In the genomic region with DNA sequence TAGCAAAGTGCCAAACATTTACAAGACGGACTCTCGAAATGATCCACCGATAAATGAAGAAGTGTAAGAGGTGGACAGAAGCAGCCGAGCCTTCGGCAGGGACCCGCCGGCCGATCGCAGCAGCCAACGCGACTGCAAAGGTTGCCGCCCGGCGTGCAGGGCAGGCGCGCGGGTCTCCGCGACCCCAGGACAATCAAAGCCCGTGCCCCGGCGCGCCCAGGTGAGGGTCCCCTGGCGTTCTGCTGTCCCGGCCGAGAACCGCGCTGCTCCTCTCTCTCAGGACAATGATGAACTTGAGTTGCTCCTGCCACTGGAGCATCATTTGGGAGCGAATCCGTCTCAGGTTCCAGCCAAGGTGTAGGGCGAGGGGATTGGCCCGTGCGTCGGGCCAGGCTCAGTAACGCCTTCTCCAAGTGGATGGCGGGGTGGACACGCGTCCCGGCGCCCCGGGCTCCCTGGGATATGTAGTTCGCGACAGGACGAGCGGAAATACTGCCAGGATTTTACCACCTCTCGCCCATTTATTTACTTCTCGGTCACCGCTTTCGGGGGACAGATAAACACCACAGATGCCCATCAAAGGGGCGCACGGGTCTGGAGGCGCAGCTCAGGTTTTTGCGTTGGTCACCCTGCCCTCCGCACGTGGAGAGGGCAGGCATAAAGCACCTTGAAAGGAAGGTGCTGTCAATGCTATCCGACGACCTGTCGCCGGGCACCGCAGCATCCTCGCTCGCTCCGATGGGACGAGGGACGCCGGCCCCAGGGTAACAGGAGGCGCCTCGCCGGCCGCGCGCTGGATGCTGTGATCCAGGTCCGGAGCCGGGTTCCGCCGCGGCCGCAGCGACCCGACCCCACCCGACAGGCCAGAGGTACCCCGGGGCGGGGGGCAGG, we compare ENCODE assay signal across 8 cellular contexts. TPM values are rescaled to one million over a fixed set of nuclear protein-coding genes. Genes with fewer than 3 reads are reported as not detected.
A peak's percentile ranks its signal among the peaks of the same experiment; 100 is the strongest.
DNase-seq lines count a peak whose midpoint lies in the region; ATAC-seq, FAIRE-seq and TF ChIP-seq lines count a peak whose summit lies in the region.

A gene with protein sequence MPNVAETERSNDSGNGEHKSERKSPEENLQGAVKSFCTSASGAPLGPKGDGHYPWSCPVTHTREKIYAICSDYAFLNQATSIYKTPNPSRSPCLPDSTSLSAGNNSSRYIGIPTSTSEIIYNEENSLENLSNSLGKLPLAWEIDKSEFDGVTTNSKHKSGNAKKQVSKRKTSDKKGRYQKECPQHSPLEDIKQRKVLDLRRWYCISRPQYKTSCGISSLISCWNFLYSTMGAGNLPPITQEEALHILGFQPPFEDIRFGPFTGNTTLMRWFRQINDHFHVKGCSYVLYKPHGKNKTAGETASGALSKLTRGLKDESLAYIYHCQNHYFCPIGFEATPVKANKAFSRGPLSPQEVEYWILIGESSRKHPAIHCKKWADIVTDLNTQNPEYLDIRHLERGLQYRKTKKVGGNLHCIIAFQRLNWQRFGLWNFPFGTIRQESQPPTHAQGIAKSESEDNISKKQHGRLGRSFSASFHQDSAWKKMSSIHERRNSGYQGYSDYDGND (plus strand): TSS at position 467 of the 891 bp plus-strand sequence. CDS start 8,149 bp downstream, outside the sequence.
A gene (minus strand): TSS at position 324 of the 891 bp plus-strand sequence. CDS start 306 bp downstream, at position 18.

- 0 to 1% (median 0%) methylated on average over 44 to 83 of the region's 83 CpGs for WGBS in spleen, 5 donors

- FAIRE-seq in islet of Langerhans (lab: Jason Lieb, UNC): peak; percentile 61

- peak; percentile 74 for ATAC-seq in GM19023 (IDR thresholded peaks at IDR 0.05; ENCODE audit: unreplicated experiment)
- peak; percentile 84 for ATAC-seq in HG03175 (IDR thresholded peaks at IDR 0.05; ENCODE audit: unreplicated experiment)

- intact Hi-C loops in spleen (cut with DNase I; ENCODE audit: low total_unique reads): no loop called here

- TF ChIP-seq CTCF in AG09309 (IDR thresholded peaks at IDR 0.05; ENCODE audit: control insufficient read depth, insufficient read depth, low read depth, low read length, missing control alignments) (no peak), spleen (IDR thresholded peaks at IDR 0.05 in 8 of 11, conservative IDR thresholded peaks at IDR 0.05 in 3 of 11) (no peak)

- no peaks in the 10 kb centered on the region for H3K9me3 ChIP-seq in spleen

- H3K4me3 ChIP-seq in AG09309 (ENCODE audit: control insufficient read depth, low read depth, low read length) (peak within 1 kb of the TSS; percentile 70), spleen (peak within 1 kb of the TSS; percentile 69 to 89 (median 82))

- H3K36me3 ChIP-seq in spleen: no peaks in the 10 kb centered on the region

- peaks cover 0 to 22% (median 12%) of the 10 kb centered on the region in 7 donors for H3K27me3 ChIP-seq in spleen (replicated peaks in 1 of 7)

- DNase-seq in AG09309 (ENCODE audit: low read depth) (peak; percentile 63), NCI-H345 (lab: John Stamatoyannopoulos, UW) (peak; percentile 94), cerebellar nuclear complex (lab: John Stamatoyannopoulos, UW) (peak; percentile 26 to 87), spleen (peak; percentile 88)
- DNase-seq in activated CD4-positive, CD25-positive, alpha-beta regulatory T cell treated with anti-CD3 and anti-CD28 coated beads, Interleukin-2, amount 50 U/mL, for 72 hours: peak; percentile 62

- peaks cover 17 to 64% (median 43%) of the 10 kb centered on the region in 6 donors for H3K4me1 ChIP-seq in spleen

- no peak for TF ChIP-seq POLR2A in spleen (IDR thresholded peaks at IDR 0.05)

- H3K27ac ChIP-seq in spleen: peak within 1 kb of the TSS; percentile 58 to 86 (median 84)

RNA-seq across cellular contexts. Expression of the first gene that starts in this region (rescaled TPM):
- 10 to 100 TPM in 6 of 7 donors, 1 to 10 TPM in 1; 9.7 to 30.4 (median 18.8) TPM for total RNA-seq in spleen
- polyA plus RNA-seq in spleen: 10 to 100 TPM in 1 of 3 donors, 1 to 10 TPM in 2; 6.0 to 10.6 (median 8.4) TPM

RNA-seq across cellular contexts. Expression of the second gene that starts in this region (rescaled TPM):
- total RNA-seq in spleen: 1 to 10 TPM; 2.8 to 5.5 (median 4.5) TPM
- 1 to 10 TPM in 2 of 3 donors, under 1 TPM in 1; 0.89 to 1.7 (median 1.3) TPM for polyA plus RNA-seq in spleen

Comparison
In these comparisons a context has a peak if more than half of its experiments do, and no peak if none do; other contexts are left out.
1. Peak in every context shown above with its lines: DNase-seq, ATAC-seq, H3K4me3 ChIP-seq and H3K27ac ChIP-seq.